Comparison of ENCODE assay signal across 3 cellular contexts in the genomic region with DNA sequence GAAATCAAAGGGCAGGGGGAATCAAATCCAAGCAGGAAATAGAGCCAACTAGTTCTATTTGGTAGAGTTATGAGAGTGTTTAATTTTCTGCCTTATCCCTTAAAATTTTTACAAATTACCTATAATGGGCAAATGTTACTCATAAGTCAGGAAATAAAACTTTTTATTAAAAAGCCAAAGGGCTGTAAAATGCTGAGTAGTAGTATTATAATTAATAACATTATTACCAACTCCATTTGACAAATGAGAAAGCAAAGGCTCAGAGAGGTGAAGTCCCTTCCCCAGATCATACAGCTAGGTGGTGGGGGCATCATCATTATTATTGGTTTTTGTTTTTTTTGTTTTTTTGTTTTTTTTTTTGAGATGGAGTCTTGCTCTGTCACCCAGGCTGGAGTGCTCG.
A peak's percentile ranks its signal among the peaks of the same experiment; 100 is the strongest.
TF ChIP-seq lines count a peak whose summit lies in the region.

No MANE protein-coding gene starts in this region.

TF ChIP-seq in SK-N-SH, 30 proteins besides CTCF, POLR2A, EP300 and RAD21 (continues in another document):
- TF ChIP-seq SIN3A (IDR thresholded peaks at IDR 0.05; ENCODE audit: borderline replicate concordance, low read depth, low read length): no peak
- no peak for TF ChIP-seq TAF1 (IDR thresholded peaks at IDR 0.05; ENCODE audit: borderline replicate concordance, low read depth, low read length)
- no peak for TF ChIP-seq JUND (IDR thresholded peaks at IDR 0.05)
- no peak for TF ChIP-seq FOXM1 (IDR thresholded peaks at IDR 0.05; ENCODE audit: low read depth)
- no peak for TF ChIP-seq CHD2 (IDR thresholded peaks at IDR 0.05; ENCODE audit: low read length, partially characterized antibody)
- TF ChIP-seq RCOR1 (IDR thresholded peaks at IDR 0.05; ENCODE audit: low read length): no peak
- TF ChIP-seq, protein P1, sequence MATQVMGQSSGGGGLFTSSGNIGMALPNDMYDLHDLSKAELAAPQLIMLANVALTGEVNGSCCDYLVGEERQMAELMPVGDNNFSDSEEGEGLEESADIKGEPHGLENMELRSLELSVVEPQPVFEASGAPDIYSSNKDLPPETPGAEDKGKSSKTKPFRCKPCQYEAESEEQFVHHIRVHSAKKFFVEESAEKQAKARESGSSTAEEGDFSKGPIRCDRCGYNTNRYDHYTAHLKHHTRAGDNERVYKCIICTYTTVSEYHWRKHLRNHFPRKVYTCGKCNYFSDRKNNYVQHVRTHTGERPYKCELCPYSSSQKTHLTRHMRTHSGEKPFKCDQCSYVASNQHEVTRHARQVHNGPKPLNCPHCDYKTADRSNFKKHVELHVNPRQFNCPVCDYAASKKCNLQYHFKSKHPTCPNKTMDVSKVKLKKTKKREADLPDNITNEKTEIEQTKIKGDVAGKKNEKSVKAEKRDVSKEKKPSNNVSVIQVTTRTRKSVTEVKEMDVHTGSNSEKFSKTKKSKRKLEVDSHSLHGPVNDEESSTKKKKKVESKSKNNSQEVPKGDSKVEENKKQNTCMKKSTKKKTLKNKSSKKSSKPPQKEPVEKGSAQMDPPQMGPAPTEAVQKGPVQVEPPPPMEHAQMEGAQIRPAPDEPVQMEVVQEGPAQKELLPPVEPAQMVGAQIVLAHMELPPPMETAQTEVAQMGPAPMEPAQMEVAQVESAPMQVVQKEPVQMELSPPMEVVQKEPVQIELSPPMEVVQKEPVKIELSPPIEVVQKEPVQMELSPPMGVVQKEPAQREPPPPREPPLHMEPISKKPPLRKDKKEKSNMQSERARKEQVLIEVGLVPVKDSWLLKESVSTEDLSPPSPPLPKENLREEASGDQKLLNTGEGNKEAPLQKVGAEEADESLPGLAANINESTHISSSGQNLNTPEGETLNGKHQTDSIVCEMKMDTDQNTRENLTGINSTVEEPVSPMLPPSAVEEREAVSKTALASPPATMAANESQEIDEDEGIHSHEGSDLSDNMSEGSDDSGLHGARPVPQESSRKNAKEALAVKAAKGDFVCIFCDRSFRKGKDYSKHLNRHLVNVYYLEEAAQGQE (IDR thresholded peaks at IDR 0.05; ENCODE audit: low read depth, low read length): no peak
- no peak for TF ChIP-seq PBX3 (IDR thresholded peaks at IDR 0.05)
- no peak for TF ChIP-seq EZH2phosphoT487 (IDR thresholded peaks at IDR 0.05; ENCODE audit: borderline replicate concordance, low read depth)
- no peak for TF ChIP-seq YY1 (IDR thresholded peaks at IDR 0.05; ENCODE audit: low read depth)
- no peak for TF ChIP-seq NRF1 (IDR thresholded peaks at IDR 0.05; ENCODE audit: low read depth, low read length)
- TF ChIP-seq MXI1 (IDR thresholded peaks at IDR 0.05; ENCODE audit: low read depth, low read length): no peak
- TF ChIP-seq, protein P2, sequence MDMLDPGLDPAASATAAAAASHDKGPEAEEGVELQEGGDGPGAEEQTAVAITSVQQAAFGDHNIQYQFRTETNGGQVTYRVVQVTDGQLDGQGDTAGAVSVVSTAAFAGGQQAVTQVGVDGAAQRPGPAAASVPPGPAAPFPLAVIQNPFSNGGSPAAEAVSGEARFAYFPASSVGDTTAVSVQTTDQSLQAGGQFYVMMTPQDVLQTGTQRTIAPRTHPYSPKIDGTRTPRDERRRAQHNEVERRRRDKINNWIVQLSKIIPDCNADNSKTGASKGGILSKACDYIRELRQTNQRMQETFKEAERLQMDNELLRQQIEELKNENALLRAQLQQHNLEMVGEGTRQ (IDR thresholded peaks at IDR 0.05; ENCODE audit: borderline replicate concordance, low read depth, low read length): no peak

TF ChIP-seq in SK-N-SH treated with all-trans-retinoic acid at 6 μM for 48 hours, 23 proteins besides CTCF, POLR2A, EP300 and RAD21 (continues in another document):
- TF ChIP-seq PPARA (CRISPR knock-in tag; IDR thresholded peaks at IDR 0.05; ENCODE audit: borderline replicate concordance) (no peak), CSDC2 (CRISPR knock-in tag; IDR thresholded peaks at IDR 0.05) (no peak), GLIS3 (CRISPR knock-in tag; IDR thresholded peaks at IDR 0.05) (no peak), TSHZ2 (CRISPR knock-in tag; IDR thresholded peaks at IDR 0.05) (no peak), PATZ1 (CRISPR knock-in tag; IDR thresholded peaks at IDR 0.05; ENCODE audit: borderline replicate concordance) (no peak), OSR1 (CRISPR knock-in tag; IDR thresholded peaks at IDR 0.05) (no peak), ZFP3 (CRISPR knock-in tag; IDR thresholded peaks at IDR 0.05) (no peak), RARB (CRISPR knock-in tag; IDR thresholded peaks at IDR 0.05) (no peak), POU6F1 (CRISPR knock-in tag; IDR thresholded peaks at IDR 0.05; ENCODE audit: borderline replicate concordance, low read depth) (no peak)
- TF ChIP-seq, protein P3, sequence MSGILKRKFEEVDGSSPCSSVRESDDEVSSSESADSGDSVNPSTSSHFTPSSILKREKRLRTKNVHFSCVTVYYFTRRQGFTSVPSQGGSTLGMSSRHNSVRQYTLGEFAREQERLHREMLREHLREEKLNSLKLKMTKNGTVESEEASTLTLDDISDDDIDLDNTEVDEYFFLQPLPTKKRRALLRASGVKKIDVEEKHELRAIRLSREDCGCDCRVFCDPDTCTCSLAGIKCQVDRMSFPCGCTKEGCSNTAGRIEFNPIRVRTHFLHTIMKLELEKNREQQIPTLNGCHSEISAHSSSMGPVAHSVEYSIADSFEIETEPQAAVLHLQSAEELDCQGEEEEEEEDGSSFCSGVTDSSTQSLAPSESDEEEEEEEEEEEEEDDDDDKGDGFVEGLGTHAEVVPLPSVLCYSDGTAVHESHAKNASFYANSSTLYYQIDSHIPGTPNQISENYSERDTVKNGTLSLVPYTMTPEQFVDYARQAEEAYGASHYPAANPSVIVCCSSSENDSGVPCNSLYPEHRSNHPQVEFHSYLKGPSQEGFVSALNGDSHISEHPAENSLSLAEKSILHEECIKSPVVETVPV (CRISPR knock-in tag; IDR thresholded peaks at IDR 0.05): no peak

TF ChIP-seq in K562, 482 proteins besides CTCF, POLR2A, EP300 and RAD21:
- TF ChIP-seq ZNF316 (IDR thresholded peaks at IDR 0.05) (peak; percentile 87), MCM2 (IDR thresholded peaks at IDR 0.05; ENCODE audit: low read depth) (no peak), MAFG (tag; conservative IDR thresholded peaks at IDR 0.05) (peak; percentile 67), MAFF (IDR thresholded peaks at IDR 0.05; ENCODE audit: low read length) (peak; percentile 39), SNIP1 (IDR thresholded peaks at IDR 0.05; ENCODE audit: low read depth) (no peak)
